1 cellular context compared by ENCODE assay signal in genomic region chr6:132096245-132096644, GRCh38.
TF ChIP-seq lines count a peak whose summit lies in the region.

No MANE protein-coding gene starts in this region.

TF ChIP-seq in IMR-90, 13 proteins besides CTCF, POLR2A, EP300 and RAD21 (continued from another document):
- TF ChIP-seq BHLHE40 (IDR thresholded peaks at IDR 0.05; ENCODE audit: low read depth, low read length) (no peak), MAZ (IDR thresholded peaks at IDR 0.05; ENCODE audit: borderline replicate concordance, low read depth, low read length) (no peak), SMC3 (IDR thresholded peaks at IDR 0.05; ENCODE audit: low read depth, low read length) (no peak)
- TF ChIP-seq, protein P1, sequence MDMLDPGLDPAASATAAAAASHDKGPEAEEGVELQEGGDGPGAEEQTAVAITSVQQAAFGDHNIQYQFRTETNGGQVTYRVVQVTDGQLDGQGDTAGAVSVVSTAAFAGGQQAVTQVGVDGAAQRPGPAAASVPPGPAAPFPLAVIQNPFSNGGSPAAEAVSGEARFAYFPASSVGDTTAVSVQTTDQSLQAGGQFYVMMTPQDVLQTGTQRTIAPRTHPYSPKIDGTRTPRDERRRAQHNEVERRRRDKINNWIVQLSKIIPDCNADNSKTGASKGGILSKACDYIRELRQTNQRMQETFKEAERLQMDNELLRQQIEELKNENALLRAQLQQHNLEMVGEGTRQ (IDR thresholded peaks at IDR 0.05; ENCODE audit: low read depth, low read length) = no peak
